9 cellular contexts compared by ENCODE assay signal in the genomic region with DNA sequence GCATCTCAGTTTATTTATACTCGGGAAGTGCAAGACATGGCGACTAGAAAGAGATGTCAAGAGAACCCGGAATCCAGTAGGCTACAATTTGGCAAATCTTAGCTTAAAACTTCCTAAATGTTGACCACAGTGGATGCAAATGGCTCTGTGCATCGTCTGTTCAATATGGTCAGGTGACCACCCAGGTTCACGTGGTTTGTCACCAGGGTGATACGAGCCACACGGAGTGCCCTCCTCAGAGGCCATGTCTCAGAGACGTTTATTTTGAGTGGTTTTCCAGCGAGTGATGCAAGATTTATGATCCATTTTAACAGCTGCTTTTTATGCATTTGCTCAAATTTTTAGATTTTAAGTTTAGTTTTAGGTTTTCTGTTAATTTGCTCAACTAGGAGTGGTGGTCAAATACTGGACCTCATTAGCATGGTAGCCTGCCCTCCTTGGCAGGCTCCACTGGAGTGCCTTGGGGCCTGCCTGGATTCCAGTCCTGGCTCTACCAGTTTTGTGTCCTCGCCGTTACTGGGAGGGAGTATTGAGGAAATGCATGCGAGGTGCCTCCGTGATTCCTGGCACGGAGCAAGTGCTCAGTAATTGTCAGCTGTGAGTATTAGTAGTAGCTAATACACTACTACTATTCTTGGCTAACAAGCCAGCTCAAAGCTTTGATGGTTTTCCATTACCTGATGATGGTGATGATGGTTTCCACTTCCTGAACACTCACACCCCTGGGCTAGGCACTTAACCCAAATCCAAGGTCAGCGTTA. TPM values are rescaled to one million over a fixed set of nuclear protein-coding genes. Genes with fewer than 3 reads are reported as not detected.
DNase-seq lines count a peak whose midpoint lies in the region; ATAC-seq and TF ChIP-seq lines count a peak whose summit lies in the region.
"Not testable (repeated sequence)": the region's sequence is repeated elsewhere in the genome, so short reads cannot be mapped to it uniquely, and the experiment has no call there.
"Had no signal": no experiment of that assay in that cellular context is flagged by ENCODE, and none has a peak within 500 bp of the region (broad histone marks: within the 10 kb centered on the region; RNA-seq: fewer than 3 reads in every experiment).

No MANE protein-coding gene starts in this region.

- H3F3A ChIP-seq in PC-9 (ENCODE audit: insufficient read depth, low read depth) = not testable (repeated sequence)

- TF ChIP-seq CTCF in CD4-positive, alpha-beta T cell (IDR thresholded peaks at IDR 0.05); PC-9 (conservative IDR thresholded peaks at IDR 0.05); brain (conservative IDR thresholded peaks at IDR 0.05); nephron progenitor cell (IDR thresholded peaks at IDR 0.05): not testable (repeated sequence)

- H3K4me1 Mint-ChIP-seq in CD4-positive, alpha-beta T cell (ENCODE audit: low read depth); brain; memory B cell; nephron progenitor cell: not testable (repeated sequence)
- H3K4me1 Mint-ChIP-seq in activated CD8-positive, alpha-beta T cell treated with anti-CD3 and anti-CD28 coated beads, Interleukin-2, amount 10 ng/mL, durations not matched to agents 7 days and 5 days (ENCODE audit: low read depth) = peaks cover 16% of the 10 kb centered on the region
- peaks cover 20% of the 10 kb centered on the region for H3K4me1 Mint-ChIP-seq in stimulated activated naive CD8-positive, alpha-beta T cell treated with anti-CD3 and anti-CD28 coated beads, Interleukin-15, Interleukin-2, amounts not matched to agents 100 ng/mL and 50 ng/mL, for 24 hours (ENCODE audit: low read depth)

- H3K36me3 ChIP-seq in PC-9 (ENCODE audit: low read depth) = not testable (repeated sequence)

- peak overlapping the region; percentile 56 for H3K4me2 ChIP-seq in PC-9

- CTCF ChIA-PET in CD4-positive, alpha-beta T cell (lab: Charles Lee); PC-9 (lab: Charles Lee); activated CD8-positive, alpha-beta T cell treated with anti-CD3 and anti-CD28 coated beads, Interleukin-2, amount 10 ng/mL, durations not matched to agents 7 days and 5 days (lab: Charles Lee): not testable (repeated sequence)

- not testable (repeated sequence) for H3K27me3 ChIP-seq in CD4-positive, alpha-beta T cell (ENCODE audit: control insufficient read depth, insufficient read depth, low read length); PC-9 (ENCODE audit: insufficient read depth, low read depth)

- H3K4me3 ChIP-seq in PC-9 = not testable (repeated sequence)

- H2AFZ ChIP-seq in PC-9 = not testable (repeated sequence)

- H3K4me3 Mint-ChIP-seq in CD4-positive, alpha-beta T cell = peak overlapping the region; percentile 71
- not testable (repeated sequence) for H3K4me3 Mint-ChIP-seq in activated CD8-positive, alpha-beta T cell treated with anti-CD3 and anti-CD28 coated beads, Interleukin-2, amount 10 ng/mL, durations not matched to agents 7 days and 5 days; memory B cell
- peak overlapping the region in 4 of 5 experiments; percentile 65 to 81 (median 74) for H3K4me3 Mint-ChIP-seq in brain
- peak overlapping the region; percentile 61 for H3K4me3 Mint-ChIP-seq in nephron progenitor cell
- H3K4me3 Mint-ChIP-seq in stimulated activated naive CD8-positive, alpha-beta T cell treated with anti-CD3 and anti-CD28 coated beads, Interleukin-15, Interleukin-2, amounts not matched to agents 100 ng/mL and 50 ng/mL, for 24 hours = peak overlapping the region; percentile 60

- not testable (repeated sequence) for BruUV-seq in PC-9 (replicated peaks; lab: Mats Ljungman, UMichigan)

- H3K9me2 ChIP-seq in PC-9 (ENCODE audit: insufficient read depth) = not testable (repeated sequence)

- H3K36me3 Mint-ChIP-seq in CD4-positive, alpha-beta T cell (ENCODE audit: low read depth); activated CD8-positive, alpha-beta T cell treated with anti-CD3 and anti-CD28 coated beads, Interleukin-2, amount 10 ng/mL, durations not matched to agents 7 days and 5 days (ENCODE audit: low read depth); brain; memory B cell; nephron progenitor cell (ENCODE audit: low read depth); stimulated activated naive CD8-positive, alpha-beta T cell treated with anti-CD3 and anti-CD28 coated beads, Interleukin-15, Interleukin-2, amounts not matched to agents 100 ng/mL and 50 ng/mL, for 24 hours (ENCODE audit: low read depth): not testable (repeated sequence)

- POLR2A ChIA-PET in CD4-positive, alpha-beta T cell (lab: Charles Lee); PC-9 (lab: Charles Lee; ENCODE audit: unreplicated experiment): not testable (repeated sequence)
- POLR2A ChIA-PET in activated CD8-positive, alpha-beta T cell treated with anti-CD3 and anti-CD28 coated beads, Interleukin-2, amount 10 ng/mL, durations not matched to agents 7 days and 5 days (lab: Charles Lee) = interaction anchor here (0.6 kb wide), 1 partner anchor 95 kb away, joined by 3 read pairs; a partner anchor contains a TSS

- not testable (repeated sequence) for DNase-seq in CD4-positive, alpha-beta T cell; PC-9; memory B cell (ENCODE audit: low spot score in 2 of 2); nephron progenitor cell
- peak; percentile 20 for DNase-seq in activated CD8-positive, alpha-beta T cell treated with anti-CD3 and anti-CD28 coated beads, Interleukin-2, amount 10 ng/mL, durations not matched to agents 7 days and 5 days
- peak; percentile 44 for DNase-seq in activated effector memory CD4-positive, alpha-beta T cell treated with anti-CD3 and anti-CD28 coated beads, Interleukin-2, amount 50 U/mL, for 16 hours

- H3K4me1 ChIP-seq in PC-9 (replicated peaks; ENCODE audit: insufficient read depth) = not testable (repeated sequence)

- peaks cover 11% of the 10 kb centered on the region for H3K79me2 ChIP-seq in PC-9 (ENCODE audit: low read depth)

- H3K27ac Mint-ChIP-seq in CD4-positive, alpha-beta T cell; activated CD8-positive, alpha-beta T cell treated with anti-CD3 and anti-CD28 coated beads, Interleukin-2, amount 10 ng/mL, durations not matched to agents 7 days and 5 days; nephron progenitor cell: not testable (repeated sequence)
- H3K27ac Mint-ChIP-seq in brain = peak overlapping the region in 3 of 5 experiments; percentile 29 to 87 (median 77)
- H3K27ac Mint-ChIP-seq in memory B cell = peak overlapping the region; percentile 35
- peak overlapping the region; percentile 21 for H3K27ac Mint-ChIP-seq in stimulated activated naive CD8-positive, alpha-beta T cell treated with anti-CD3 and anti-CD28 coated beads, Interleukin-15, Interleukin-2, amounts not matched to agents 100 ng/mL and 50 ng/mL, for 24 hours

- H3K27me3 Mint-ChIP-seq in CD4-positive, alpha-beta T cell; activated CD8-positive, alpha-beta T cell treated with anti-CD3 and anti-CD28 coated beads, Interleukin-2, amount 10 ng/mL, durations not matched to agents 7 days and 5 days (ENCODE audit: low read depth); brain; memory B cell; nephron progenitor cell (ENCODE audit: low read depth, poor library complexity); stimulated activated naive CD8-positive, alpha-beta T cell treated with anti-CD3 and anti-CD28 coated beads, Interleukin-15, Interleukin-2, amounts not matched to agents 100 ng/mL and 50 ng/mL, for 24 hours: not testable (repeated sequence)

- H3K9me3 Mint-ChIP-seq in CD4-positive, alpha-beta T cell; activated CD8-positive, alpha-beta T cell treated with anti-CD3 and anti-CD28 coated beads, Interleukin-2, amount 10 ng/mL, durations not matched to agents 7 days and 5 days (ENCODE audit: insufficient read depth); brain; memory B cell; nephron progenitor cell; stimulated activated naive CD8-positive, alpha-beta T cell treated with anti-CD3 and anti-CD28 coated beads, Interleukin-15, Interleukin-2, amounts not matched to agents 100 ng/mL and 50 ng/mL, for 24 hours: not testable (repeated sequence)

- intact Hi-C loops in CD4-positive, alpha-beta T cell (cut with DNase I, micrococcal nuclease); PC-9 (cut with micrococcal nuclease; ENCODE audit: unreplicated experiment): not testable (repeated sequence)

- not testable (repeated sequence) for H4K20me1 ChIP-seq in PC-9 (ENCODE audit: insufficient read depth)

- not testable (repeated sequence) for ATAC-seq in CD4-positive, alpha-beta T cell (ENCODE audit: poor library complexity); activated CD8-positive, alpha-beta T cell treated with anti-CD3 and anti-CD28 coated beads, Interleukin-2, amount 10 ng/mL, durations not matched to agents 7 days and 5 days; memory B cell (ENCODE audit: low read depth)

- H3K9me3 ChIP-seq in CD4-positive, alpha-beta T cell (ENCODE audit: control insufficient read depth, low read length); PC-9 (ENCODE audit: insufficient read depth, low read depth): not testable (repeated sequence)

- not testable (repeated sequence) for H3K27ac ChIP-seq in CD4-positive, alpha-beta T cell (ENCODE audit: low read depth, low read length); PC-9

RNA-seq across cellular contexts. Expression of a gene that starts 53.9 kb away (rescaled TPM):
- not detected for total RNA-seq in CD4-positive, alpha-beta T cell
- 0.48 TPM in 1 of 2 replicates, not detected in the other for total RNA-seq in PC-9 (2021)
- not detected for total RNA-seq in activated CD8-positive, alpha-beta T cell treated with anti-CD3 and anti-CD28 coated beads, Interleukin-2, amount 10 ng/mL, durations not matched to agents 7 days and 5 days
- polyA plus RNA-seq in brain (ENCODE audit: insufficient read depth, low read depth, low replicate concordance) = 673 TPM
- total RNA-seq: H1 had no signal
- polyA plus RNA-seq: H1 had no signal
